ENCODE assay signal across 8 cellular contexts in genomic region chr17:28661635-28662526, GRCh38. TPM values are rescaled to one million over a fixed set of nuclear protein-coding genes. Genes with fewer than 3 reads are reported as not detected.
DNase-seq lines count a peak whose midpoint lies in the region; ATAC-seq and TF ChIP-seq lines count a peak whose summit lies in the region.

TSS of gene SDF2 (minus strand) at chr17:28661906. CDS start at chr17:28661876, 30 bp downstream.
TSS of gene SUPT6H (plus strand) at chr17:28662205. CDS start at chr17:28673402, 11,197 bp downstream.

- 1% methylated on average over 22 to 58 of the region's 66 CpGs for WGBS in upper lobe of left lung, 2 donors

- TF ChIP-seq CTCF in GM12875 (IDR thresholded peaks at IDR 0.05; ENCODE audit: borderline replicate concordance, insufficient read depth, low read depth, low read length), result no peak; the same call in 1 of the 2 replicates
- peak in 3 of 6 experiments; percentile 4 to 16 (median 12) for TF ChIP-seq CTCF in upper lobe of left lung (IDR thresholded peaks at IDR 0.05)

- H3K27me3 ChIP-seq in adipocyte (replicated peaks; ENCODE audit: control insufficient read depth, insufficient read depth, low read length) (no peaks in the 10 kb centered on the region), upper lobe of left lung (no peaks in the 10 kb centered on the region)

- H3K4me3 ChIP-seq in GM12875 (ENCODE audit: low read depth, low read length) (peak within 1 kb of the TSS; percentile 98), adipocyte (ENCODE audit: low read length) (peak within 1 kb of the TSS; percentile 98), upper lobe of left lung (peak within 1 kb of the TSS; percentile 64 to 89 (median 78))

- H3K9ac ChIP-seq in adipocyte (ENCODE audit: low read length), result peak within 1 kb of the TSS; percentile 96

- H3K36me3 ChIP-seq in adipocyte (ENCODE audit: control insufficient read depth, insufficient read depth, low read length, severe bottlenecking) (peaks cover 11% of the 10 kb centered on the region), upper lobe of left lung (peaks cover 9 to 36% (median 29%) of the 10 kb centered on the region in 4 donors)

- H3K4me1 ChIP-seq in adipocyte (ENCODE audit: control insufficient read depth, insufficient read depth, low read length) (peaks cover 28% of the 10 kb centered on the region), upper lobe of left lung (peaks cover 29 to 52% (median 32%) of the 10 kb centered on the region in 4 donors)

- ATAC-seq in HG02798 (IDR thresholded peaks at IDR 0.05; ENCODE audit: poor library complexity, unreplicated experiment) (peak; percentile 96), upper lobe of left lung (ENCODE audit: low FRiP score in 2 of 2) (peak; percentile 95 to 98)

- H3K9me3 ChIP-seq in adipocyte (ENCODE audit: control insufficient read depth, low read length) (no peaks in the 10 kb centered on the region), upper lobe of left lung (no peaks in the 10 kb centered on the region)

- peak in 2 of 4 donors; percentile 12 to 48 for TF ChIP-seq EP300 in upper lobe of left lung (IDR thresholded peaks at IDR 0.05)

- TF ChIP-seq POLR2A in upper lobe of left lung (IDR thresholded peaks at IDR 0.05), result peak in 3 of 4 donors; percentile 79 to 94 (median 83)

- peak within 1 kb of the TSS; percentile 96 to 99 (median 98) for H3K27ac ChIP-seq in upper lobe of left lung

- intact Hi-C loops in cardiac septum (cut with DNase I) (no loop called here), posterior vena cava (cut with DNase I) (no loop called here)

- DNase-seq in NCI-H1436 treated with DMSO at 0.1 percent for 48 hours (lab: John Stamatoyannopoulos, UW), result peak; percentile 73
- peak; percentile 90 for DNase-seq in T follicular helper cell (ENCODE audit: low read depth)
- peak; percentile 97 for DNase-seq in adipocyte (ENCODE audit: low read depth)
- peak; percentile 96 for DNase-seq in cardiac septum (ENCODE audit: low spot score)
- DNase-seq in posterior vena cava (ENCODE audit: low spot score), result peak; percentile 98
- peak; percentile 89 to 97 for DNase-seq in upper lobe of left lung

RNA-seq across cellular contexts. Expression of gene SDF2, which starts in this region (rescaled TPM):
- total RNA-seq in cardiac septum (26.6 TPM), posterior vena cava (10 to 100 TPM; 30.7 to 33.5 TPM), upper lobe of left lung (10 to 100 TPM; 43.2 to 91.1 (median 52.5) TPM)

RNA-seq across cellular contexts. Expression of gene SUPT6H, which starts in this region (rescaled TPM):
- total RNA-seq in cardiac septum (48.4 TPM), posterior vena cava (10 to 100 TPM; 54.4 to 57.6 TPM), upper lobe of left lung (100 to 1,000 TPM in 1 of 6 donors, 10 to 100 TPM in 5; 57.3 to 128 (median 71.5) TPM)

Comparison
In these comparisons a context has a peak if more than half of its experiments do, and no peak if none do; other contexts are left out.
1. Peak in every context shown above with its lines: DNase-seq, ATAC-seq, H3K4me3 ChIP-seq and H3K27ac ChIP-seq.